In genomic region chr7:22859676-22860290, GRCh38 we compare ENCODE assay signal across 13 cellular contexts. TPM values are rescaled to one million over a fixed set of nuclear protein-coding genes. Genes with fewer than 3 reads are reported as not detected.
A peak's percentile ranks its signal among the peaks of the same experiment; 100 is the strongest.
DNase-seq lines count a peak whose midpoint lies in the region; ATAC-seq, FAIRE-seq and TF ChIP-seq lines count a peak whose summit lies in the region.
"Had no signal": no experiment of that assay in that cellular context is flagged by ENCODE, and none has a peak within 500 bp of the region (broad histone marks: within the 10 kb centered on the region; RNA-seq: fewer than 3 reads in every experiment).

No MANE protein-coding gene starts in this region.

- no peak for ATAC-seq in activated CD4-positive, alpha-beta T cell treated with anti-CD3 and anti-CD28 coated beads for 36 hours
- ATAC-seq in esophagus mucosa (peak; percentile 65), GM21528 (IDR thresholded peaks at IDR 0.05; ENCODE audit: low FRiP score, unreplicated experiment) (no peak)
- ATAC-seq: left colon had no signal

- DNase-seq in activated CD4-positive, alpha-beta T cell treated with anti-CD3 and anti-CD28 coated beads for 36 hours = no peak
- DNase-seq in activated CD4-positive, alpha-beta T cell treated with anti-CD3 and anti-CD28 coated beads, Interleukin-2, amount 50 U/mL, for 48 hours = no peak
- peak; percentile 56 for DNase-seq in SK-MEL-5 (ENCODE audit: low read depth, low spot score)
- DNase-seq in activated effector memory CD4-positive, alpha-beta T cell treated with anti-CD3 and anti-CD28 coated beads, Interleukin-2, amount 50 U/mL, for 16 hours = no peak
- DNase-seq in GM12892 (ENCODE audit: insufficient read length) = no peak
- DNase-seq: left colon, NCI-H1436 treated with DMSO at 0.1 percent for 48 hours, Right ventricle myocardium superior had no signal

- no peak for FAIRE-seq in GM12892 (lab: Jason Lieb, UNC)
- FAIRE-seq: A204.1 had no signal

- intact Hi-C loops in activated CD4-positive, alpha-beta T cell treated with anti-CD3 and anti-CD28 coated beads for 36 hours (cut with DNase I, micrococcal nuclease) = loop anchor here (10.0 kb wide), 3 partner anchors 295 to 735 kb away; partner anchors contain the start of genes CCDC126 (in 1 of the 2) and NUP42 (in 1 of the 2)

- peaks cover 76% of the 10 kb centered on the region for H3K36me3 Mint-ChIP-seq in activated CD4-positive, alpha-beta T cell treated with anti-CD3 and anti-CD28 coated beads for 36 hours (ENCODE audit: low read depth)

- CTCF ChIA-PET in activated CD4-positive, alpha-beta T cell treated with anti-CD3 and anti-CD28 coated beads for 36 hours (lab: Charles Lee) = interaction anchor here (0.6 to 2.5 kb wide), 16 partner anchors 9 to 1252 kb away, joined by 3 to 28 read pairs (median 4); partner anchors contain the start of gene IL6

- H3K9me3 Mint-ChIP-seq in activated CD4-positive, alpha-beta T cell treated with anti-CD3 and anti-CD28 coated beads for 36 hours (ENCODE audit: low read depth) = no peaks in the 10 kb centered on the region
- H3K9me3 Mint-ChIP-seq: type B pancreatic cell had no signal

- peak overlapping the region in 19 of 21 experiments; percentile 24 to 87 (median 70) for H3K27ac ChIP-seq in skin epidermis

- H3K4me3 Mint-ChIP-seq in activated CD4-positive, alpha-beta T cell treated with anti-CD3 and anti-CD28 coated beads for 36 hours = no peak overlapping the region
- H3K4me3 Mint-ChIP-seq: type B pancreatic cell had no signal

- no peaks in the 10 kb centered on the region for H3K27me3 Mint-ChIP-seq in activated CD4-positive, alpha-beta T cell treated with anti-CD3 and anti-CD28 coated beads for 36 hours
- H3K27me3 Mint-ChIP-seq: type B pancreatic cell had no signal

- no peak overlapping the region for H3K4me3 ChIP-seq in skin epidermis

- in situ Hi-C loops in SK-MEL-5 (cut with HindIII; ENCODE audit: low pct_unique_long_range_greater_than_20kb, low sequenced_read_pairs) = no loop called here

- peaks cover 53% of the 10 kb centered on the region for H3K4me1 Mint-ChIP-seq in activated CD4-positive, alpha-beta T cell treated with anti-CD3 and anti-CD28 coated beads for 36 hours

- POLR2A ChIA-PET in activated CD4-positive, alpha-beta T cell treated with anti-CD3 and anti-CD28 coated beads for 36 hours (lab: Charles Lee) = no interaction called here

- no peak; the same call in 1 of the 2 replicates for TF ChIP-seq POLR2A in GM12892 (IDR thresholded peaks at IDR 0.05; ENCODE audit: low read depth, low read length)

- peak overlapping the region; percentile 80 for H3K27ac Mint-ChIP-seq in activated CD4-positive, alpha-beta T cell treated with anti-CD3 and anti-CD28 coated beads for 36 hours
- H3K27ac Mint-ChIP-seq: type B pancreatic cell had no signal

RNA-seq across cellular contexts. Expression of gene TOMM7, which starts 37.1 kb away (rescaled TPM):
- total RNA-seq in activated CD4-positive, alpha-beta T cell treated with anti-CD3 and anti-CD28 coated beads for 36 hours = 100 to 1,000 TPM in 1 of 2 experiments, 10 to 100 TPM in 1; 73.7 to 254 TPM
- total RNA-seq in SK-MEL-5 (2014; rRNA removed; shearing (Covaris generic)) = 1,169 and 1,313 TPM in 2 replicates
- 830 and 1,137 TPM in 2 replicates for polyA plus RNA-seq in SK-MEL-5 (2015; cell fraction: cytosol; rRNA removed)
- polyA plus RNA-seq in SK-MEL-5 (2015; cell fraction: nucleus; rRNA removed) = 151 and 186 TPM in 2 replicates
- total RNA-seq in esophagus mucosa = 253 TPM
- polyA plus RNA-seq in GM12892 (2012; ENCODE audit: missing spikeins) = 1,193 TPM
